In genomic region chr6:83430606-83431544, GRCh38 we compare ENCODE assay signal across 8 cellular contexts. TPM values are rescaled to one million over a fixed set of nuclear protein-coding genes. Genes with fewer than 3 reads are reported as not detected.
DNase-seq lines count a peak whose midpoint lies in the region; ATAC-seq and TF ChIP-seq lines count a peak whose summit lies in the region.

Gene ME1 (minus strand): TSS chr6:83431051. CDS start chr6:83430954, 97 bp downstream.

- DNase-seq in ACHN (peak; percentile 85), NCI-H69 (lab: John Stamatoyannopoulos, UW) (peak; percentile 69), glomerular visceral epithelial cell (ENCODE audit: extremely low spot score) (peak; percentile 93), omental fat pad (ENCODE audit: low spot score) (peak; percentile 38), ureter (ENCODE audit: low spot score) (peak; percentile 84)
- peak; percentile 19 for DNase-seq in activated naive CD8-positive, alpha-beta T cell treated with anti-CD3 and anti-CD28 coated beads for 36 hours

- no peaks in the 10 kb centered on the region for H3K4me1 Mint-ChIP-seq in activated naive CD8-positive, alpha-beta T cell treated with anti-CD3 and anti-CD28 coated beads for 36 hours

- H3K9me3 Mint-ChIP-seq in activated naive CD8-positive, alpha-beta T cell treated with anti-CD3 and anti-CD28 coated beads for 36 hours, result no peaks in the 10 kb centered on the region

- no peak within 1 kb of the TSS for H3K4me3 Mint-ChIP-seq in activated naive CD8-positive, alpha-beta T cell treated with anti-CD3 and anti-CD28 coated beads for 36 hours

- peaks cover 42% of the 10 kb centered on the region for H3K27me3 Mint-ChIP-seq in activated naive CD8-positive, alpha-beta T cell treated with anti-CD3 and anti-CD28 coated beads for 36 hours

- TF ChIP-seq CTCF in omental fat pad (IDR thresholded peaks at IDR 0.05), result no peak

- ATAC-seq in GM18519 (IDR thresholded peaks at IDR 0.05; ENCODE audit: low FRiP score, unreplicated experiment), result peak; percentile 65
- ATAC-seq in HG02885 (IDR thresholded peaks at IDR 0.05; ENCODE audit: poor library complexity, unreplicated experiment), result peak; percentile 80
- ATAC-seq in omental fat pad (ENCODE audit: low FRiP score), result peak; percentile 90

- no peak within 1 kb of the TSS for H3K27ac Mint-ChIP-seq in activated naive CD8-positive, alpha-beta T cell treated with anti-CD3 and anti-CD28 coated beads for 36 hours

- no peaks in the 10 kb centered on the region for H3K36me3 Mint-ChIP-seq in activated naive CD8-positive, alpha-beta T cell treated with anti-CD3 and anti-CD28 coated beads for 36 hours

- in situ Hi-C loops in ACHN (cut with HindIII; ENCODE audit: low pct_ligation_motif_present, low pct_unique_long_range_greater_than_20kb, low sequenced_read_pairs), result no loop called here

RNA-seq across cellular contexts. Expression of gene ME1, which starts in this region (rescaled TPM):
- not detected for total RNA-seq in activated naive CD8-positive, alpha-beta T cell treated with anti-CD3 and anti-CD28 coated beads for 36 hours
- total RNA-seq in omental fat pad (10 to 100 TPM; 18.5 to 22.9 (median 19.8) TPM), ureter (10.1 TPM)

Comparison
In these comparisons a context has a peak if more than half of its experiments do, and no peak if none do; other contexts are left out.
1. Peak in every context shown above with its lines: DNase-seq and ATAC-seq.
2. RNA of gene ME1 (total RNA-seq): 18.5 to 22.9 TPM in omental fat pad and 10.1 TPM in ureter (single experiment); not detected in activated naive CD8-positive, alpha-beta T cell treated with anti-CD3 and anti-CD28 coated beads for 36 hours; every median in the first group is over 10 times any median in the second.
3. Peak in DNase-seq in activated naive CD8-positive, alpha-beta T cell treated with anti-CD3 and anti-CD28 coated beads for 36 hours; RNA of the gene not detected or under 1 TPM.
4. DNase-seq: peak in every context shown above with its lines; median percentile 93 in glomerular visceral epithelial cell; 85 in ACHN; 84 in ureter; 69 in NCI-H69; 38 in omental fat pad; 19 in activated naive CD8-positive, alpha-beta T cell treated with anti-CD3 and anti-CD28 coated beads for 36 hours.